ENCODE assay signal across 8 cellular contexts in genomic region chr3:45677045-45677436, GRCh38. TPM values are rescaled to one million over a fixed set of nuclear protein-coding genes. Genes with fewer than 3 reads are reported as not detected.
DNase-seq lines count a peak whose midpoint lies in the region; ATAC-seq and TF ChIP-seq lines count a peak whose summit lies in the region.

No MANE protein-coding gene starts in this region.

- TF ChIP-seq CTCF in Loucy (conservative IDR thresholded peaks at IDR 0.05; ENCODE audit: low read length) (no peak), fibroblast of the aortic adventitia (IDR thresholded peaks at IDR 0.05; ENCODE audit: insufficient read depth, low read length) (no peak), sigmoid colon (IDR thresholded peaks at IDR 0.05) (no peak)

- H3K9me3 ChIP-seq in Loucy (ENCODE audit: insufficient read depth, low read depth, low read length) (no peaks in the 10 kb centered on the region), sigmoid colon (no peaks in the 10 kb centered on the region)

- peaks cover 26% of the 10 kb centered on the region for H3K4me1 Mint-ChIP-seq in activated T-cell treated with anti-CD3 and anti-CD28 coated beads, Interleukin-2, amount 50 U/mL, for 4 hours (ENCODE audit: low read depth)

- H3K4me2 ChIP-seq in Loucy (ENCODE audit: low read depth, low read length, poor library complexity, severe bottlenecking), result peak overlapping the region; percentile 80

- H3K27me3 Mint-ChIP-seq in activated T-cell treated with anti-CD3 and anti-CD28 coated beads, Interleukin-2, amount 50 U/mL, for 4 hours (ENCODE audit: low read depth), result no peaks in the 10 kb centered on the region

- TF ChIP-seq EP300 in sigmoid colon (IDR thresholded peaks at IDR 0.05), result no peak

- peak; percentile 39 for DNase-seq in activated T-cell treated with anti-CD3 and anti-CD28 coated beads, Interleukin-2, amount 50 U/mL, for 4 hours
- DNase-seq in fibroblast of the aortic adventitia (ENCODE audit: low read depth) (peak; percentile 51), sigmoid colon (peak; percentile 89), NCI-H69 (lab: John Stamatoyannopoulos, UW) (no peak), NCI-H2196 (lab: John Stamatoyannopoulos, UW; ENCODE audit: unreplicated experiment) (no peak), mesenteric fat pad (ENCODE audit: low spot score) (no peak)

- peak overlapping the region; percentile 63 for H3K9ac ChIP-seq in Loucy (ENCODE audit: low read depth, low read length, poor library complexity, severe bottlenecking)

- H3K9me2 ChIP-seq in Loucy (replicated peaks; ENCODE audit: low read depth, low read length), result no peaks in the 10 kb centered on the region

- H3K36me3 Mint-ChIP-seq in activated T-cell treated with anti-CD3 and anti-CD28 coated beads, Interleukin-2, amount 50 U/mL, for 4 hours (ENCODE audit: insufficient read depth), result peaks cover 31% of the 10 kb centered on the region

- peaks cover 61% of the 10 kb centered on the region; the same call in 1 of the 2 replicates for H3K36me3 ChIP-seq in Loucy (ENCODE audit: insufficient read depth, low read length)
- peaks cover 0 to 65% (median 12%) of the 10 kb centered on the region in 4 donors for H3K36me3 ChIP-seq in sigmoid colon

- H3K27me3 ChIP-seq in Loucy (ENCODE audit: insufficient read depth, low read length, poor library complexity, severe bottlenecking), result no peaks in the 10 kb centered on the region
- H3K27me3 ChIP-seq in sigmoid colon, result no peaks in the 10 kb centered on the region

- peak; percentile 88 to 94 for ATAC-seq in activated T-cell treated with anti-CD3 and anti-CD28 coated beads, Interleukin-2, amount 50 U/mL, for 4 hours
- no peak for ATAC-seq in GM18511 (IDR thresholded peaks at IDR 0.05; ENCODE audit: unreplicated experiment)

- WGBS in sigmoid colon, 2 donors, result 43 to 84% methylated on average over 5 of the region's 5 CpGs

- H3K4me3 ChIP-seq in Loucy (ENCODE audit: low read length, poor library complexity, severe bottlenecking), result peak overlapping the region; percentile 66
- no peak overlapping the region for H3K4me3 ChIP-seq in fibroblast of the aortic adventitia (ENCODE audit: low read depth, low read length)
- H3K4me3 ChIP-seq in sigmoid colon, result no peak overlapping the region

- peak overlapping the region; percentile 29; the same call in 1 of the 2 replicates for H2AFZ ChIP-seq in Loucy (ENCODE audit: low read length)

- TF ChIP-seq POLR2A in sigmoid colon (IDR thresholded peaks at IDR 0.05), result no peak

- H3K79me2 ChIP-seq in Loucy (ENCODE audit: insufficient read depth, low read length), result no peaks in the 10 kb centered on the region

- H3F3A ChIP-seq in Loucy (ENCODE audit: low read depth), result 0 out of 2 replicates have a peak, but pooled peaks cover 8% of the 10 kb centered on the region

- peak overlapping the region; percentile 62 to 77 (median 66) for H3K27ac ChIP-seq in sigmoid colon

- no peaks in the 10 kb centered on the region for H3K9me3 Mint-ChIP-seq in activated T-cell treated with anti-CD3 and anti-CD28 coated beads, Interleukin-2, amount 50 U/mL, for 4 hours

- H3K4me1 ChIP-seq in Loucy (ENCODE audit: insufficient read depth, low read length, poor library complexity, severe bottlenecking) (peaks cover 21% of the 10 kb centered on the region), sigmoid colon (peaks cover 0 to 12% (median 4%) of the 10 kb centered on the region in 4 donors)

- H4K20me1 ChIP-seq in Loucy (ENCODE audit: insufficient read depth, low read length, poor library complexity, severe bottlenecking), result no peaks in the 10 kb centered on the region

- intact Hi-C loops in sigmoid colon (cut with DNase I), result no loop called here

- H3K4me3 Mint-ChIP-seq in activated T-cell treated with anti-CD3 and anti-CD28 coated beads, Interleukin-2, amount 50 U/mL, for 4 hours, result peak overlapping the region; percentile 67

RNA-seq across cellular contexts. Expression of gene SACM1L, which starts 12.2 kb away (rescaled TPM):
- 10 to 100 TPM; 48.8 to 52.5 (median 49.2) TPM for total RNA-seq in activated T-cell treated with anti-CD3 and anti-CD28 coated beads, Interleukin-2, amount 50 U/mL, for 4 hours
- total RNA-seq in fibroblast of the aortic adventitia (ENCODE audit: low replicate concordance) (18.5 and 30.7 TPM in 2 replicates), sigmoid colon (10 to 100 TPM; 38.5 to 44.6 (median 40.4) TPM), mesenteric fat pad (45.1 TPM)
- polyA plus RNA-seq in sigmoid colon, result 10 to 100 TPM; 21.6 to 36.3 (median 23.7) TPM

Comparison
In these comparisons a context has a peak if more than half of its experiments do, and no peak if none do; other contexts are left out.
1. DNase-seq: peak in activated T-cell treated with anti-CD3 and anti-CD28 coated beads, Interleukin-2, amount 50 U/mL, for 4 hours (single experiment), fibroblast of the aortic adventitia (single experiment) and sigmoid colon (single experiment); none in NCI-H69 (single experiment), NCI-H2196 (single experiment) and mesenteric fat pad (single experiment).